Comparison of ENCODE assay signal across 31 cellular contexts in the genomic region with DNA sequence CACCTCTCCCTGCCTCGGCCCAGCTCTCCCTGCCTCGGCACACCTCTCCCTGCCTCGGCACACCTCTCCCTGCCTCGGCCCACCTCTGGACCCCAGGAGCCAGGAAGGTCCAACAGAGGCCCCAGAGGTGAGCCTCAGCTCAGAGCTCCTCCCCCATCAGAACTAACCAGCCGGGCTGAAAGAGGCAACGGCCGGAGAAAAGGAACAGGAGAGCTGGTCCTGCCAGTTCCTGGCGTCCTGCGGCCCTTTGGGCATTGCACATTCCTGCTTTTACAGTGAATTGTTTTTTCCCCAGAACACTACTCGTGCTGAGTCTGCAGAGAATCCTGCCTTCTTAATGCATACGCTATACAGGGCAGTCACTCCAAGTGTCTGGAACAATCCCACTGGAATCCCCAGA. TPM values are rescaled to one million over a fixed set of nuclear protein-coding genes. Genes with fewer than 3 reads are reported as not detected.
"Had no signal": no experiment of that assay in that cellular context is flagged by ENCODE, and none has a peak within 500 bp of the region (broad histone marks: within the 10 kb centered on the region; RNA-seq: fewer than 3 reads in every experiment).

No MANE protein-coding gene starts in this region.

- H3K4me2 ChIP-seq: hepatocyte, smooth muscle cell had no signal

- H3K27me3 Mint-ChIP-seq: stimulated activated naive B cell treated with anti-CD40 and anti-IgM and Interleukin-4, amounts not matched to agents 10 μg/mL and 1 μg/mL and 100 μg/mL, for 72 hours had no signal

- H3K4me1 Mint-ChIP-seq: naive B cell; natural killer cell; stimulated activated naive B cell treated with anti-CD40 and anti-IgM and Interleukin-4, amounts not matched to agents 10 μg/mL and 1 μg/mL and 100 μg/mL, for 72 hours had no signal

- H3K27ac Mint-ChIP-seq: mesothelial cell of epicardium; naive B cell; natural killer cell; nephron progenitor cell; stimulated activated naive B cell treated with anti-CD40 and anti-IgM and Interleukin-4, amounts not matched to agents 10 μg/mL and 1 μg/mL and 100 μg/mL, for 72 hours had no signal

- DNase-seq: heart right ventricle; kidney; left colon; left ventricle myocardium inferior; mesendoderm; naive B cell; natural killer cell; nephron progenitor cell; ovary; psoas muscle; right lobe of liver; stimulated activated CD4-positive, alpha-beta T cell treated with anti-CD3 and anti-CD28 coated beads, Interleukin-1b, Interleukin-23, amount 100 ng/mL, for 48 hours; stimulated activated CD4-positive, alpha-beta T cell treated with anti-CD3 and anti-CD28 coated beads, Interleukin-2, amount 100 ng/mL, for 48 hours; stimulated activated CD4-positive, alpha-beta T cell treated with anti-CD3 and anti-CD28 coated beads, Interleukin-4, amount 100 ng/mL, for 4 hours; stimulated activated CD8-positive, alpha-beta memory T cell treated with anti-CD3 and anti-CD28 coated beads, Interleukin-4, amount 100 ng/mL, for 48 hours; stimulated activated naive B cell treated with anti-CD40 and anti-IgM and Interleukin-4, amounts not matched to agents 10 μg/mL and 1 μg/mL and 100 μg/mL, for 72 hours; stimulated activated naive CD8-positive, alpha-beta T cell treated with anti-CD3 and anti-CD28 coated beads, Interleukin-15, Interleukin-2, amounts not matched to agents 100 U/mL and 50 U/mL, for 24 hours; stomach; testis; thyroid gland; transverse colon; uterus had no signal

- H3K36me3 ChIP-seq: heart right ventricle, left ventricle myocardium inferior, neural progenitor cell, ovary, right lobe of liver, stomach, thyroid gland, transverse colon, uterus had no signal

- H3K9ac ChIP-seq: neural progenitor cell had no signal

- H3K36me3 Mint-ChIP-seq: mesothelial cell of epicardium; naive B cell; natural killer cell; neural progenitor cell; stimulated activated naive B cell treated with anti-CD40 and anti-IgM and Interleukin-4, amounts not matched to agents 10 μg/mL and 1 μg/mL and 100 μg/mL, for 72 hours had no signal

- H3K4me3 ChIP-seq: heart right ventricle, hepatocyte, left ventricle myocardium inferior, lung, neural progenitor cell, ovary, psoas muscle, right lobe of liver, smooth muscle cell, stomach, testis, thyroid gland, transverse colon, uterus had no signal

- H3K27me3 ChIP-seq: hepatocyte, neural progenitor cell, ovary, right lobe of liver, testis, thyroid gland, transverse colon, uterus had no signal

- H3K9me3 Mint-ChIP-seq: mesothelial cell of epicardium; naive B cell; natural killer cell; nephron progenitor cell; neural progenitor cell; stimulated activated naive B cell treated with anti-CD40 and anti-IgM and Interleukin-4, amounts not matched to agents 10 μg/mL and 1 μg/mL and 100 μg/mL, for 72 hours had no signal

- ATAC-seq: heart right ventricle; left colon; natural killer cell; psoas muscle; stimulated activated naive B cell treated with anti-CD40 and anti-IgM and Interleukin-4, amounts not matched to agents 10 μg/mL and 1 μg/mL and 100 μg/mL, for 72 hours; stimulated activated naive CD8-positive, alpha-beta T cell treated with anti-CD3 and anti-CD28 coated beads, Interleukin-15, Interleukin-2, amounts not matched to agents 100 U/mL and 50 U/mL, for 24 hours had no signal

- H3K9me3 ChIP-seq: heart right ventricle, left ventricle myocardium inferior, ovary, psoas muscle, right lobe of liver, stomach, testis, thyroid gland, transverse colon, uterus had no signal

- H3K27ac ChIP-seq: heart right ventricle, hepatocyte, left ventricle myocardium inferior, neural progenitor cell, ovary, psoas muscle, right lobe of liver, stomach, testis, thyroid gland, transverse colon, uterus had no signal

- H3K4me3 Mint-ChIP-seq: mesothelial cell of epicardium; naive B cell; natural killer cell; nephron progenitor cell; stimulated activated naive B cell treated with anti-CD40 and anti-IgM and Interleukin-4, amounts not matched to agents 10 μg/mL and 1 μg/mL and 100 μg/mL, for 72 hours had no signal

- H3K4me1 ChIP-seq: heart right ventricle, left ventricle myocardium inferior, psoas muscle, right lobe of liver, stomach, testis, thyroid gland, uterus had no signal

RNA-seq across cellular contexts. Expression of a gene that starts 45.8 kb away (rescaled TPM):
- total RNA-seq: hepatocyte, kidney, left colon, mononuclear cell, natural killer cell, omental fat pad, right lobe of liver, skeletal muscle tissue, stomach, transverse colon, ureter, uterus had no signal
- polyA plus RNA-seq: lung had no signal
